In genomic region chr1:85048296-85049064, GRCh38 we compare ENCODE assay signal across 8 cellular contexts. TPM values are rescaled to one million over a fixed set of nuclear protein-coding genes. Genes with fewer than 3 reads are reported as not detected.
DNase-seq lines count a peak whose midpoint lies in the region; ATAC-seq and TF ChIP-seq lines count a peak whose summit lies in the region.

Gene MCOLN3, minus strand, starts transcription at chr1:85048500. Its CDS starts 3,140 bp downstream, at chr1:85045360.

- in situ Hi-C loops in brain microvascular endothelial cell (cut with HindIII; ENCODE audit: low pct_ligation_motif_present, low sequenced_read_pairs) = no loop called here

- no peaks in the 10 kb centered on the region for H3K9me3 ChIP-seq in SU-DHL-6 (ENCODE audit: insufficient read depth, low read length)

- peak; percentile 17 for DNase-seq in DMS 273 treated with DMSO at 0.1 percent for 48 hours (lab: John Stamatoyannopoulos, UW)
- DNase-seq in brain microvascular endothelial cell = no peak
- DNase-seq in left lobe of liver (ENCODE audit: low spot score) = no peak
- DNase-seq in stimulated activated CD8-positive, alpha-beta memory T cell treated with anti-CD3 and anti-CD28 coated beads, Interleukin-4, amount 100 ng/mL, for 24 hours (ENCODE audit: low read depth) = peak; percentile 12
- no peak for DNase-seq in substantia nigra (lab: John Stamatoyannopoulos, UW)

- no peaks in the 10 kb centered on the region for H4K20me1 ChIP-seq in SU-DHL-6 (ENCODE audit: low read depth, low read length)

- peak within 1 kb of the TSS; percentile 86 for H3K4me2 ChIP-seq in SU-DHL-6 (ENCODE audit: low read depth, low read length, poor library complexity, severe bottlenecking)

- TF ChIP-seq CTCF in SU-DHL-6 (IDR thresholded peaks at IDR 0.05; ENCODE audit: insufficient read depth, low read length, poor library complexity, severe bottlenecking) (no peak), brain microvascular endothelial cell (IDR thresholded peaks at IDR 0.05; ENCODE audit: low read depth, low read length, missing control alignments) (no peak)

- peak within 1 kb of the TSS; percentile 59 for H3K9ac ChIP-seq in SU-DHL-6 (ENCODE audit: low read length)

- H3F3A ChIP-seq in SU-DHL-6 (ENCODE audit: insufficient read depth) = no peaks in the 10 kb centered on the region

- H3K79me2 ChIP-seq in SU-DHL-6 (ENCODE audit: insufficient read depth, low read length) = no peaks in the 10 kb centered on the region

- no peaks in the 10 kb centered on the region for H3K9me2 ChIP-seq in SU-DHL-6 (replicated peaks; ENCODE audit: insufficient read depth, low read length)

- no peaks in the 10 kb centered on the region for H3K27me3 ChIP-seq in SU-DHL-6 (ENCODE audit: low read length)
- peaks cover 65% of the 10 kb centered on the region for H3K27me3 ChIP-seq in brain microvascular endothelial cell (replicated peaks)

- ATAC-seq in GM19468 (IDR thresholded peaks at IDR 0.05; ENCODE audit: extremely low read depth, unreplicated experiment) (peak; percentile 54), HG03469 (IDR thresholded peaks at IDR 0.05; ENCODE audit: unreplicated experiment) (peak; percentile 47), left lobe of liver (peak; percentile 77)

- peak within 1 kb of the TSS; percentile 99 for H2AFZ ChIP-seq in SU-DHL-6 (ENCODE audit: low read depth, low read length, severe bottlenecking)

- H3K4me3 ChIP-seq in SU-DHL-6 (ENCODE audit: insufficient read depth, low read length, poor library complexity, severe bottlenecking) = peak within 1 kb of the TSS; percentile 56
- peak within 1 kb of the TSS; percentile 42 for H3K4me3 ChIP-seq in brain microvascular endothelial cell (ENCODE audit: low read depth, low read length)

- H3K36me3 ChIP-seq in SU-DHL-6 (ENCODE audit: low read length) = no peaks in the 10 kb centered on the region
- no peaks in the 10 kb centered on the region for H3K36me3 ChIP-seq in brain microvascular endothelial cell (replicated peaks)

- no peak within 1 kb of the TSS for H3K27ac ChIP-seq in SU-DHL-6 (ENCODE audit: low read depth, low read length)
- no peak within 1 kb of the TSS for H3K27ac ChIP-seq in brain microvascular endothelial cell
- H3K27ac ChIP-seq in substantia nigra (ENCODE audit: low read depth, low read length, poor library complexity, severe bottlenecking) = no peak within 1 kb of the TSS

RNA-seq across cellular contexts. Expression of gene MCOLN3, which starts in this region (rescaled TPM):
- 0.05 TPM for total RNA-seq in left lobe of liver

Comparison
In these comparisons a context has a peak if more than half of its experiments do, and no peak if none do; other contexts are left out.
1. Peak in ATAC-seq in left lobe of liver; RNA of the gene not detected or under 1 TPM.
2. DNase-seq: peak in DMS 273 treated with DMSO at 0.1 percent for 48 hours (single experiment) and stimulated activated CD8-positive, alpha-beta memory T cell treated with anti-CD3 and anti-CD28 coated beads, Interleukin-4, amount 100 ng/mL, for 24 hours (single experiment); none in brain microvascular endothelial cell (single experiment), left lobe of liver (single experiment) and substantia nigra (0 of 49).
3. Peak in every context shown above with its lines, with median percentiles within 50 percentile points of each other: ATAC-seq.